8 cellular contexts compared by ENCODE assay signal in genomic region chrX:101415180-101416130, GRCh38. TPM values are rescaled to one million over a fixed set of nuclear protein-coding genes. Genes with fewer than 3 reads are reported as not detected.
A peak's percentile ranks its signal among the peaks of the same experiment; 100 is the strongest.
DNase-seq lines count a peak whose midpoint lies in the region; ATAC-seq and TF ChIP-seq lines count a peak whose summit lies in the region.

No MANE protein-coding gene starts in this region.

- H3K9me3 ChIP-seq in cardiac muscle cell (ENCODE audit: low read depth) (no peaks in the 10 kb centered on the region), Loucy (ENCODE audit: insufficient read depth, low read depth, low read length) (no peaks in the 10 kb centered on the region), SK-N-MC (ENCODE audit: low read depth, low read length) (no peaks in the 10 kb centered on the region), liver (ENCODE audit: control insufficient read depth in 4 of 4, low read length in 3 of 4) (no peaks in the 10 kb centered on the region), testis (no peaks in the 10 kb centered on the region)

- H3K36me3 ChIP-seq in cardiac muscle cell (no peaks in the 10 kb centered on the region), H7 (replicated peaks; ENCODE audit: control insufficient read depth, insufficient read depth, low read length) (peaks cover 6% of the 10 kb centered on the region), Loucy (ENCODE audit: insufficient read depth, low read length) (peaks cover 13% of the 10 kb centered on the region; the same call in 1 of the 2 replicates), SK-N-MC (ENCODE audit: insufficient read depth, low read length) (peaks cover 16% of the 10 kb centered on the region), liver (ENCODE audit: control insufficient read depth in 4 of 4, insufficient read depth in 3 of 4, low read depth in 1 of 4, low read length in 3 of 4) (peaks cover 2 to 11% (median 7%) of the 10 kb centered on the region in 4 donors), testis (ENCODE audit: low read depth, missing control alignments) (no peaks in the 10 kb centered on the region)

- H3K9ac ChIP-seq in Loucy (ENCODE audit: low read depth, low read length, poor library complexity, severe bottlenecking) (peak overlapping the region; percentile 27), SK-N-MC (ENCODE audit: insufficient read length) (no peak overlapping the region), liver (ENCODE audit: low read depth in 1 of 2, low read length in 2 of 2) (no peak overlapping the region)

- H3K79me2 ChIP-seq in Loucy (ENCODE audit: insufficient read depth, low read length): peaks cover 27% of the 10 kb centered on the region

- no peak for TF ChIP-seq POLR2A in testis (IDR thresholded peaks at IDR 0.05)

- intact Hi-C loops in Right ventricle myocardium inferior (cut with DNase I): loop anchor here (2.0 to 10.0 kb wide), 3 partner anchors 137 to 519 kb away; partner anchors contain the start of genes ARMCX1 and ZMAT1
- intact Hi-C loops in testis (cut with DNase I; ENCODE audit: low total_unique reads): no loop called here

- H2AFZ ChIP-seq in Loucy (ENCODE audit: low read length): no peak overlapping the region

- no peaks in the 10 kb centered on the region for H3F3A ChIP-seq in Loucy (ENCODE audit: low read depth)

- no peak for ATAC-seq in Right ventricle myocardium inferior

- WGBS in liver: 44% methylated on average over 12 of the region's 12 CpGs
- WGBS in testis, 2 donors: 28 to 44% methylated on average over 5 to 12 of the region's 12 CpGs

- peak; percentile 60 to 84 for DNase-seq in cardiac muscle cell (ENCODE audit: low read depth in 1 of 2, low spot score in 1 of 2)
- DNase-seq in Right ventricle myocardium inferior (ENCODE audit: missing footprints): no peak
- peak; percentile 55 for DNase-seq in H7
- peak; percentile 44 for DNase-seq in SK-N-MC (ENCODE audit: low read depth, low spot score)
- DNase-seq in testis: peak; percentile 15

- no peaks in the 10 kb centered on the region for H3K9me2 ChIP-seq in Loucy (replicated peaks; ENCODE audit: low read depth, low read length)

- peak overlapping the region; percentile 77 for H3K27ac ChIP-seq in cardiac muscle cell
- no peak overlapping the region for H3K27ac ChIP-seq in SK-N-MC
- peak overlapping the region; percentile 96 for H3K27ac ChIP-seq in cingulate gyrus (ENCODE audit: low read depth, low read length)
- peak overlapping the region; percentile 54 to 87 for H3K27ac ChIP-seq in liver (ENCODE audit: low read depth in 1 of 2, low read length in 2 of 2)
- H3K27ac ChIP-seq in testis: peak overlapping the region; percentile 83 to 85

- peaks cover under 1% of the 10 kb centered on the region for H4K20me1 ChIP-seq in Loucy (ENCODE audit: insufficient read depth, low read length, poor library complexity, severe bottlenecking)

- H3K27me3 ChIP-seq in cardiac muscle cell (no peaks in the 10 kb centered on the region), H7 (ENCODE audit: control insufficient read depth, insufficient read depth, low read length) (no peaks in the 10 kb centered on the region), Loucy (ENCODE audit: insufficient read depth, low read length, poor library complexity, severe bottlenecking) (no peaks in the 10 kb centered on the region), liver (ENCODE audit: control insufficient read depth in 4 of 4, insufficient read depth in 4 of 4, low read length in 3 of 4) (no peaks in the 10 kb centered on the region), testis (no peaks in the 10 kb centered on the region)

- H3K4me1 ChIP-seq in cardiac muscle cell (ENCODE audit: low read depth) (peaks cover 5% of the 10 kb centered on the region), Loucy (ENCODE audit: insufficient read depth, low read length, poor library complexity, severe bottlenecking) (peaks cover 8% of the 10 kb centered on the region), liver (ENCODE audit: control insufficient read depth in 4 of 4, insufficient read depth in 4 of 4, low read length in 3 of 4) (peaks cover 0 to 5% (median 3%) of the 10 kb centered on the region in 4 donors), testis (peaks cover 5% of the 10 kb centered on the region)

- peak; percentile 76 to 82 for TF ChIP-seq RAD21 in liver (IDR thresholded peaks at IDR 0.05)

- TF ChIP-seq CTCF in cardiac muscle cell (IDR thresholded peaks at IDR 0.05; ENCODE audit: low read depth, low read length) (peak; percentile 60), Loucy (conservative IDR thresholded peaks at IDR 0.05; ENCODE audit: low read length) (peak; percentile 63), liver (IDR thresholded peaks at IDR 0.05; ENCODE audit: low read depth, low read length, missing input control) (peak; percentile 65), testis (IDR thresholded peaks at IDR 0.05) (peak; percentile 52 to 58 (median 55))

- H3K4me3 ChIP-seq in cardiac muscle cell (no peak overlapping the region), H7 (ENCODE audit: insufficient read depth, low read depth, low read length) (no peak overlapping the region), Loucy (ENCODE audit: low read length, poor library complexity, severe bottlenecking) (no peak overlapping the region), SK-N-MC (no peak overlapping the region), liver (ENCODE audit: low read depth in 1 of 3, low read length in 3 of 3) (no peak overlapping the region), testis (no peak overlapping the region)

- H3K4me2 ChIP-seq in Loucy (ENCODE audit: low read depth, low read length, poor library complexity, severe bottlenecking): no peak overlapping the region

TF ChIP-seq in liver, 16 proteins besides CTCF, POLR2A, EP300 and RAD21 (continues in another document):
- TF ChIP-seq ATF3 (IDR thresholded peaks at IDR 0.05) (no peak), RXRA (IDR thresholded peaks at IDR 0.05) (no peak), REST (IDR thresholded peaks at IDR 0.05) (no peak), FOXA1 (IDR thresholded peaks at IDR 0.05) (no peak), EGR1 (IDR thresholded peaks at IDR 0.05; ENCODE audit: low read depth in 2 of 2) (no peak), JUND (IDR thresholded peaks at IDR 0.05) (no peak), FOXA2 (IDR thresholded peaks at IDR 0.05) (no peak)

RNA-seq across cellular contexts. Expression of gene HNRNPH2, which starts 7.4 kb away (rescaled TPM):
- total RNA-seq in cardiac muscle cell (76.9 and 87.3 TPM in 2 replicates), Right ventricle myocardium inferior (53.5 TPM), liver (10 to 100 TPM; 31.5 to 36.2 TPM), testis (10 to 100 TPM; 31.1 to 39.5 TPM)
- polyA plus RNA-seq in cardiac muscle cell (166 and 189 TPM in 2 replicates), liver (10 to 100 TPM; 33.3 to 36.9 TPM), testis (ENCODE audit: insufficient read depth, low read depth, low replicate concordance) (46.3 TPM)
- 33.5 and 35.0 TPM in 2 replicates for total RNA-seq in H7 (2014; rRNA removed; shearing (Covaris generic))

RNA-seq across cellular contexts. Expression of gene GLA, which starts 7.7 kb away (rescaled TPM):
- total RNA-seq in cardiac muscle cell (10.0 and 12.0 TPM in 2 replicates), Right ventricle myocardium inferior (12.6 TPM), liver (10 to 100 TPM; 11.8 to 16.3 TPM), testis (10 to 100 TPM; 12.5 to 16.2 TPM)
- polyA plus RNA-seq in cardiac muscle cell (17.3 and 20.9 TPM in 2 replicates), liver (10 to 100 TPM in 1 of 2 donors, 1 to 10 TPM in 1; 9.5 to 14.5 TPM), testis (ENCODE audit: insufficient read depth, low read depth, low replicate concordance) (17.9 TPM)
- 48.1 and 58.3 TPM in 2 replicates for total RNA-seq in H7 (2014; rRNA removed; shearing (Covaris generic))

RNA-seq across cellular contexts. Expression of gene RPL36A, which starts 24.6 kb away (rescaled TPM):
- total RNA-seq in cardiac muscle cell (3,802 and 4,744 TPM in 2 replicates), Right ventricle myocardium inferior (78.1 TPM), liver (100 to 1,000 TPM; 301 to 519 TPM), testis (100 to 1,000 TPM; 177 to 507 TPM)
- polyA plus RNA-seq in cardiac muscle cell (293 and 403 TPM in 2 replicates), liver (100 to 1,000 TPM; 123 to 458 TPM), testis (ENCODE audit: insufficient read depth, low read depth, low replicate concordance) (619 TPM)
- 794 and 812 TPM in 2 replicates for total RNA-seq in H7 (2014; rRNA removed; shearing (Covaris generic))

RNA-seq across cellular contexts. Expression of gene BTK, which starts 29.5 kb away (rescaled TPM):
- total RNA-seq in cardiac muscle cell: 0.06 TPM in 1 of 2 replicates, not detected in the other
- 0.06 and 2.5 TPM in 2 replicates for polyA plus RNA-seq in cardiac muscle cell
- total RNA-seq in Right ventricle myocardium inferior: 5.4 TPM
- total RNA-seq in H7 (2014; rRNA removed; shearing (Covaris generic)): 0.07 and 0.11 TPM in 2 replicates
- total RNA-seq in liver: 10 to 100 TPM in 1 of 2 donors, 1 to 10 TPM in 1; 2.9 to 22.6 TPM
- 1 to 10 TPM in 1 of 2 donors, under 1 TPM in 1; 0.99 to 1.7 TPM for polyA plus RNA-seq in liver
- total RNA-seq in testis: 1 to 10 TPM; 3.6 to 6.9 TPM
- polyA plus RNA-seq in testis (ENCODE audit: insufficient read depth, low read depth, low replicate concordance): 3.9 TPM
